In the genomic region with DNA sequence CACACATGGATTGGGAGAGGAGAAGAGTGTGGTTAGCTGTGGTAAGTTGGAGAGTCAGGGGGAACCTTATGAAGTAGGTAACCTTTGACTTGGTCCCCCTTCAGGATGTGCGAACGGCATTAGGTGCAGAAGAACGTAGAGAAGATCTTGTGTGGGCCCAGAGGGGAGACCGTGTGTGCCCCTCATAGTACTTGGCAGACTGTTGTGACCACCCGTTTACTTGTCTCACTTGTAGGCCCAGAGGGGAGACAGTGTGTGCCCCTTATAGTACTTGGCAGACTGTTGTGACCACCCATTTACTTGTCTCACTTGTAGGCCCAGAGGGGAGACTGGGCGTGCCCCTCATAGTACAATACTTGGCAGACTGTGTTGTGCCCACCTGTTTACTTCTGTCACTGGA, we compare ENCODE assay signal across 15 cellular contexts. TPM values are rescaled to one million over a fixed set of nuclear protein-coding genes. Genes with fewer than 3 reads are reported as not detected.
DNase-seq lines count a peak whose midpoint lies in the region; ATAC-seq, FAIRE-seq and TF ChIP-seq lines count a peak whose summit lies in the region.
"Had no signal": no experiment of that assay in that cellular context is flagged by ENCODE, and none has a peak within 500 bp of the region (broad histone marks: within the 10 kb centered on the region; RNA-seq: fewer than 3 reads in every experiment).

No MANE protein-coding gene starts in this region.

- TF ChIP-seq RAD21 in K562 (CRISPR knock-in tag; conservative IDR thresholded peaks at IDR 0.05 in 1 of 2, IDR thresholded peaks at IDR 0.05 in 1 of 2), result no peak

- peaks cover 40% of the 10 kb centered on the region for H3K4me1 Mint-ChIP-seq in activated CD4-positive, alpha-beta T cell treated with anti-CD3 and anti-CD28 coated beads for 36 hours
- H3K4me1 Mint-ChIP-seq in IgD-negative memory B cell, result peaks cover 22 to 28% (median 28%) of the 10 kb centered on the region in 3 donors

- H3K79me2 ChIP-seq in K562 (ENCODE audit: control insufficient read depth, insufficient read depth, low read length) (peaks cover 84% of the 10 kb centered on the region), trophoblast cell (ENCODE audit: control insufficient read depth, insufficient read depth, low read length, poor library complexity) (peaks cover 20% of the 10 kb centered on the region)

- no peaks in the 10 kb centered on the region for H3K9me1 ChIP-seq in K562 (ENCODE audit: control insufficient read depth, insufficient read depth, low read length)

- POLR2A ChIA-PET in activated CD4-positive, alpha-beta T cell treated with anti-CD3 and anti-CD28 coated beads for 36 hours (lab: Charles Lee), result no interaction called here
- POLR2A ChIA-PET in K562 (lab: Yijun Ruan, JAX), result no interaction called here

- no peaks in the 10 kb centered on the region for H3K9me3 Mint-ChIP-seq in activated CD4-positive, alpha-beta T cell treated with anti-CD3 and anti-CD28 coated beads for 36 hours (ENCODE audit: low read depth)
- no peaks in the 10 kb centered on the region for H3K9me3 Mint-ChIP-seq in IgD-negative memory B cell

- WGBS in K562 (ENCODE audit: insufficient coverage, low coverage, missing lambda C conversion rate), result 88% methylated on average over 6 of the region's 6 CpGs
- WGBS in trophoblast cell (ENCODE audit: extremely low coverage, insufficient coverage, insufficient read length), result no CpG with 5 or more reads among the region's 6 CpGs

- no peaks in the 10 kb centered on the region for H3K27me3 Mint-ChIP-seq in activated CD4-positive, alpha-beta T cell treated with anti-CD3 and anti-CD28 coated beads for 36 hours
- no peaks in the 10 kb centered on the region for H3K27me3 Mint-ChIP-seq in IgD-negative memory B cell

- in situ Hi-C loops in K562 (cut with MboI), result no loop called here

- H3K36me3 Mint-ChIP-seq in activated CD4-positive, alpha-beta T cell treated with anti-CD3 and anti-CD28 coated beads for 36 hours (ENCODE audit: low read depth), result peaks cover 61% of the 10 kb centered on the region
- H3K36me3 Mint-ChIP-seq in IgD-negative memory B cell, result peaks cover 4% of the 10 kb centered on the region

- H3K23ac ChIP-seq in trophoblast cell (ENCODE audit: low read length), result no peak overlapping the region

- H3K4me1 ChIP-seq in K562 (replicated peaks in 1 of 2; ENCODE audit: control insufficient read depth in 2 of 2, insufficient read depth in 2 of 2, low read length in 2 of 2) (peaks cover 22 to 26% of the 10 kb centered on the region in 2 experiments), trophoblast cell (ENCODE audit: control insufficient read depth in 1 of 2, insufficient read depth in 2 of 2, low read length in 2 of 2) (peaks cover 9% of the 10 kb centered on the region in 2 experiments)

- peaks cover 22% of the 10 kb centered on the region for H4K20me1 ChIP-seq in K562 (replicated peaks; ENCODE audit: control insufficient read depth, insufficient read depth, low read length)

- FAIRE-seq in K562 (lab: Jason Lieb, UNC), result no peak

- H3K9ac ChIP-seq in K562 (ENCODE audit: insufficient read depth in 1 of 2, low read depth in 2 of 2, low read length in 2 of 2) (0 out of 4 replicates have a peak overlapping the region, but pooled peaks of 1 of the 2 experiments have one; percentile 32), trophoblast cell (ENCODE audit: low read length) (no peak overlapping the region)

- H3K4me3 ChIP-seq in K562, result no peak overlapping the region
- peak overlapping the region; percentile 3 for H3K4me3 ChIP-seq in trophoblast cell (ENCODE audit: low read depth, low read length)
- H3K4me3 ChIP-seq: colonic mucosa, esophagus squamous epithelium, hepatocyte had no signal

- no peak for TF ChIP-seq EP300 in K562 (IDR thresholded peaks at IDR 0.05; ENCODE audit: low read length)

- BruUV-seq in K562 (replicated peaks; lab: Mats Ljungman, UMichigan), result no TSS peak

- H2AFZ ChIP-seq in K562 (ENCODE audit: low read depth, low read length), result no peak overlapping the region
- no peak overlapping the region for H2AFZ ChIP-seq in trophoblast cell (ENCODE audit: insufficient read depth, low read length, poor library complexity)
- H2AFZ ChIP-seq: hepatocyte had no signal

- no peak overlapping the region for H2AK5ac ChIP-seq in trophoblast cell (ENCODE audit: low read length)

- CTCF ChIA-PET in activated CD4-positive, alpha-beta T cell treated with anti-CD3 and anti-CD28 coated beads for 36 hours (lab: Charles Lee), result no interaction called here
- CTCF ChIA-PET in K562 (lab: Yijun Ruan, JAX; ENCODE audit: low intra/inter-chr PET ratio), result no interaction called here

- no peak overlapping the region for H4K91ac ChIP-seq in trophoblast cell (ENCODE audit: low read depth, low read length)

- no peak overlapping the region; the same call in 2 of the 3 replicates for H3K27ac ChIP-seq in K562 (ENCODE audit: extremely low read depth, low read depth, low read length)
- H3K27ac ChIP-seq in trophoblast cell (ENCODE audit: low read depth, low read length), result no peak overlapping the region
- H3K27ac ChIP-seq: colonic mucosa, esophagus squamous epithelium, hepatocyte had no signal

- H3K14ac ChIP-seq in trophoblast cell (ENCODE audit: low read length), result no peak overlapping the region

- intact Hi-C loops in activated CD4-positive, alpha-beta T cell treated with anti-CD3 and anti-CD28 coated beads for 36 hours (cut with DNase I, micrococcal nuclease), result no loop called here
- intact Hi-C loops in K562 (cut with micrococcal nuclease), result no loop called here

- no peak overlapping the region for H2BK12ac ChIP-seq in trophoblast cell (ENCODE audit: low read length)

- H4K12ac ChIP-seq in trophoblast cell (ENCODE audit: low read depth, low read length), result no peak overlapping the region

- no peak overlapping the region for H2BK120ac ChIP-seq in trophoblast cell (ENCODE audit: insufficient read depth, low read length, poor library complexity)

- TF ChIP-seq CTCF in K562 (IDR thresholded peaks at IDR 0.05 in 2 of 3, conservative IDR thresholded peaks at IDR 0.05 in 1 of 3; ENCODE audit: insufficient read depth in 2 of 3, low read depth in 1 of 3, low read length in 3 of 3), result no peak

- peak overlapping the region; percentile 93 for H3K4me3 Mint-ChIP-seq in activated CD4-positive, alpha-beta T cell treated with anti-CD3 and anti-CD28 coated beads for 36 hours
- peak overlapping the region; percentile 9 to 86 (median 61) for H3K4me3 Mint-ChIP-seq in IgD-negative memory B cell

- DNase-seq in activated CD4-positive, alpha-beta T cell treated with anti-CD3 and anti-CD28 coated beads for 36 hours, result no peak
- DNase-seq in activated CD4-positive, alpha-beta T cell treated with anti-CD3 and anti-CD28 coated beads, Interleukin-2, amount 50 U/mL, for 4 hours, result no peak
- DNase-seq in K562 (ENCODE audit: extremely low read depth in 1 of 4, low spot score in 3 of 4) (no peak), trophoblast cell (no peak), NCI-H1092 treated with DMSO at 0.1 percent for 48 hours (lab: John Stamatoyannopoulos, UW) (no peak), C1 segment of cervical spinal cord (lab: John Stamatoyannopoulos, UW) (no peak), NCI-H146 (lab: John Stamatoyannopoulos, UW) (no peak)
- DNase-seq: colonic mucosa, esophagus squamous epithelium, IMR-90, NCI-H1417, NCI-H446 treated with DMSO at 0.1 percent for 48 hours had no signal

- no peaks in the 10 kb centered on the region for H3K9me3 ChIP-seq in K562 (replicated peaks; ENCODE audit: control insufficient read depth, insufficient read depth, low read depth, low read length)
- H3K9me3 ChIP-seq in trophoblast cell (ENCODE audit: insufficient read depth, low read depth, low read length), result no peaks in the 10 kb centered on the region
- H3K9me3 ChIP-seq: colonic mucosa, esophagus squamous epithelium had no signal

- H3K27me3 ChIP-seq in K562 (ENCODE audit: control insufficient read depth in 2 of 2, insufficient read depth in 2 of 2, low read length in 2 of 2) (no peaks in the 10 kb centered on the region), trophoblast cell (ENCODE audit: insufficient read depth, low read length) (no peaks in the 10 kb centered on the region)
- H3K27me3 ChIP-seq: colonic mucosa, esophagus squamous epithelium, hepatocyte had no signal

- peak overlapping the region; percentile 76 for H3K27ac Mint-ChIP-seq in activated CD4-positive, alpha-beta T cell treated with anti-CD3 and anti-CD28 coated beads for 36 hours
- H3K27ac Mint-ChIP-seq in IgD-negative memory B cell, result peak overlapping the region in 1 of 3 donors; percentile 84

- H3K18ac ChIP-seq in trophoblast cell (ENCODE audit: low read length), result no peak overlapping the region

- H3K36me3 ChIP-seq in K562 (ENCODE audit: control insufficient read depth, insufficient read depth, low read length) (peaks cover 61% of the 10 kb centered on the region), trophoblast cell (ENCODE audit: control insufficient read depth in 1 of 2, insufficient read depth in 2 of 2, low read length in 2 of 2) (peaks cover 24 to 29% of the 10 kb centered on the region in 2 experiments)

- TF ChIP-seq POLR2A in K562 (conservative IDR thresholded peaks at IDR 0.05), result no peak

- H3K4ac ChIP-seq in trophoblast cell (ENCODE audit: low read depth, low read length), result peak overlapping the region; percentile 75

- H2BK5ac ChIP-seq in trophoblast cell (ENCODE audit: low read depth, low read length, poor library complexity), result no peak overlapping the region

- H4K8ac ChIP-seq in trophoblast cell (ENCODE audit: low read depth, low read length), result no peak overlapping the region

- no peak overlapping the region; the same call in none of the 2 replicates for H3K4me2 ChIP-seq in K562 (ENCODE audit: insufficient read depth, low read length)
- H3K4me2 ChIP-seq in trophoblast cell (ENCODE audit: low read length), result no peak overlapping the region

- no peak for ATAC-seq in activated CD4-positive, alpha-beta T cell treated with anti-CD3 and anti-CD28 coated beads for 36 hours
- no peak for ATAC-seq in K562

- H3K79me1 ChIP-seq in trophoblast cell (ENCODE audit: low read length), result peaks cover 10% of the 10 kb centered on the region

RNA-seq across cellular contexts. Expression of a gene that starts 2.6 kb away (rescaled TPM):
- total RNA-seq in activated CD4-positive, alpha-beta T cell treated with anti-CD3 and anti-CD28 coated beads for 36 hours, result 100 to 1,000 TPM; 109 to 116 TPM
- polyA plus RNA-seq in IgD-negative memory B cell (20.7 TPM), K562 (2011; rRNA removed) (63.2 and 79.0 TPM in 2 replicates), K562 (2014; fragmentation: Illumina TruSeq; extraction: Trizol) (102 and 118 TPM in 2 replicates), K562 (2014; fragmentation: Nextera tagmentation; extraction: Ambion mirVana) (100 to 1,000 TPM in 1 of 2 experiments, 10 to 100 TPM in 1; 88.2 to 128 TPM), K562 (2014; rRNA removed) (135 TPM in 2 replicates)
- total RNA-seq in K562 (2011; cell fraction: chromatin; rRNA removed; ENCODE audit: low replicate concordance), result 152 and 161 TPM in 2 replicates
- total RNA-seq in K562 (2011; cell fraction: nucleolus; rRNA removed), result 89.4 and 92.6 TPM in 2 replicates
- total RNA-seq in K562 (2011; cell fraction: nucleoplasm; rRNA removed), result 101 and 119 TPM in 2 replicates
- total RNA-seq in K562 (2014; rRNA removed) (139 and 155 TPM in 2 replicates), K562 (2014; rRNA removed; fragmentation: Illumina TruSeq; extraction: Trizol) (147 and 176 TPM in 2 replicates), K562 (2015; rRNA removed; fragmentation: Illumina TruSeq; extraction: Trizol) (119 and 121 TPM in 2 replicates), K562 (2021) (113 and 128 TPM in 2 replicates)
- polyA plus RNA-seq in K562 (2011; cell fraction: cytosol; rRNA removed), result 23.3 and 31.7 TPM in 2 replicates
- polyA plus RNA-seq in K562 (2011; cell fraction: nucleus; rRNA removed), result 66.4 and 72.5 TPM in 2 replicates
- polyA plus RNA-seq in K562 (2012), result 54.3 and 75.5 TPM in 2 replicates
- 51.2 and 60.2 TPM in 2 replicates for polyA minus RNA-seq in K562 (2011; rRNA and poly(A)+ RNA removed)
- polyA minus RNA-seq in K562 (2011; cell fraction: cytosol; rRNA and poly(A)+ RNA removed), result 24.7 and 30.6 TPM in 2 replicates
- 42.3 and 61.3 TPM in 2 replicates for polyA minus RNA-seq in K562 (2011; cell fraction: nucleus; rRNA and poly(A)+ RNA removed)
- 43.9 and 45.1 TPM in 2 replicates for polyA plus RNA-seq in trophoblast cell (2013)

RNA-seq across cellular contexts. Expression of a gene that starts 34.9 kb away (rescaled TPM):
- total RNA-seq in activated CD4-positive, alpha-beta T cell treated with anti-CD3 and anti-CD28 coated beads for 36 hours, result not detected
- polyA plus RNA-seq in IgD-negative memory B cell (not detected), K562 (2011; rRNA removed) (not detected in 2 replicates), K562 (2014; fragmentation: Illumina TruSeq; extraction: Trizol) (not detected in 2 replicates), K562 (2014; fragmentation: Nextera tagmentation; extraction: Ambion mirVana) (not detected), K562 (2014; rRNA removed) (not detected in 2 replicates)
- not detected in 2 replicates for total RNA-seq in K562 (2011; cell fraction: chromatin; rRNA removed; ENCODE audit: low replicate concordance)
- not detected in 2 replicates for total RNA-seq in K562 (2011; cell fraction: nucleolus; rRNA removed)
- not detected in 2 replicates for total RNA-seq in K562 (2011; cell fraction: nucleoplasm; rRNA removed)
- total RNA-seq in K562 (2014; rRNA removed) (not detected in 2 replicates), K562 (2014; rRNA removed; fragmentation: Illumina TruSeq; extraction: Trizol) (not detected in 2 replicates), K562 (2015; rRNA removed; fragmentation: Illumina TruSeq; extraction: Trizol) (not detected in 2 replicates), K562 (2021) (not detected in 2 replicates)
- polyA plus RNA-seq in K562 (2011; cell fraction: cytosol; rRNA removed), result 0.04 and 0.10 TPM in 2 replicates
- not detected in 2 replicates for polyA plus RNA-seq in K562 (2011; cell fraction: nucleus; rRNA removed)
- polyA plus RNA-seq in K562 (2012), result not detected in 2 replicates
- polyA minus RNA-seq in K562 (2011; rRNA and poly(A)+ RNA removed), result not detected in 2 replicates
- not detected in 2 replicates for polyA minus RNA-seq in K562 (2011; cell fraction: cytosol; rRNA and poly(A)+ RNA removed)
- not detected in 2 replicates for polyA minus RNA-seq in K562 (2011; cell fraction: nucleus; rRNA and poly(A)+ RNA removed)
- not detected in 2 replicates for polyA plus RNA-seq in trophoblast cell (2013)
- total RNA-seq: A172, colonic mucosa, esophagus squamous epithelium, IMR-90 had no signal
- polyA plus RNA-seq: IMR-90 had no signal

RNA-seq across cellular contexts. Expression of a gene that starts 58.1 kb away (rescaled TPM):
- total RNA-seq in activated CD4-positive, alpha-beta T cell treated with anti-CD3 and anti-CD28 coated beads for 36 hours, result 10 to 100 TPM; 40.4 to 66.0 TPM
- 54.8 TPM for polyA plus RNA-seq in IgD-negative memory B cell
- 102 and 230 TPM in 2 replicates for total RNA-seq in K562 (2011; cell fraction: chromatin; rRNA removed; ENCODE audit: low replicate concordance)
- total RNA-seq in K562 (2011; cell fraction: nucleolus; rRNA removed), result 57.5 and 77.1 TPM in 2 replicates
- total RNA-seq in K562 (2011; cell fraction: nucleoplasm; rRNA removed), result 107 and 128 TPM in 2 replicates
- 75.0 and 75.7 TPM in 2 replicates for total RNA-seq in K562 (2014; rRNA removed)
- 143 and 163 TPM in 2 replicates for total RNA-seq in K562 (2014; rRNA removed; fragmentation: Illumina TruSeq; extraction: Trizol)
- total RNA-seq in K562 (2015; rRNA removed; fragmentation: Illumina TruSeq; extraction: Trizol), result 78.5 and 87.8 TPM in 2 replicates
- total RNA-seq in K562 (2021), result 70.0 and 75.6 TPM in 2 replicates
- 225 and 265 TPM in 2 replicates for polyA plus RNA-seq in K562 (2011; rRNA removed)
- 36.9 and 111 TPM in 2 replicates for polyA plus RNA-seq in K562 (2011; cell fraction: cytosol; rRNA removed)
- 76.3 and 126 TPM in 2 replicates for polyA plus RNA-seq in K562 (2011; cell fraction: nucleus; rRNA removed)
- polyA plus RNA-seq in K562 (2012), result 63.7 and 110 TPM in 2 replicates
- polyA plus RNA-seq in K562 (2014; fragmentation: Illumina TruSeq; extraction: Trizol), result 95.6 and 119 TPM in 2 replicates
- polyA plus RNA-seq in K562 (2014; fragmentation: Nextera tagmentation; extraction: Ambion mirVana), result 100 to 1,000 TPM; 167 to 189 TPM
- polyA plus RNA-seq in K562 (2014; rRNA removed), result 114 and 118 TPM in 2 replicates
- 133 and 155 TPM in 2 replicates for polyA minus RNA-seq in K562 (2011; rRNA and poly(A)+ RNA removed)
- 33.5 and 42.6 TPM in 2 replicates for polyA minus RNA-seq in K562 (2011; cell fraction: cytosol; rRNA and poly(A)+ RNA removed)
- polyA minus RNA-seq in K562 (2011; cell fraction: nucleus; rRNA and poly(A)+ RNA removed), result 26.9 and 57.5 TPM in 2 replicates
- polyA plus RNA-seq in trophoblast cell (2013), result 144 and 145 TPM in 2 replicates

RNA-seq across cellular contexts. Expression of a gene that starts 59.3 kb away (rescaled TPM):
- 10 to 100 TPM; 88.2 to 97.5 TPM for total RNA-seq in activated CD4-positive, alpha-beta T cell treated with anti-CD3 and anti-CD28 coated beads for 36 hours
- polyA plus RNA-seq in IgD-negative memory B cell, result 31.3 TPM
- 210 and 214 TPM in 2 replicates for total RNA-seq in K562 (2011; cell fraction: chromatin; rRNA removed; ENCODE audit: low replicate concordance)
- 107 and 116 TPM in 2 replicates for total RNA-seq in K562 (2011; cell fraction: nucleolus; rRNA removed)
- 149 and 184 TPM in 2 replicates for total RNA-seq in K562 (2011; cell fraction: nucleoplasm; rRNA removed)
- 48.4 and 61.7 TPM in 2 replicates for total RNA-seq in K562 (2014; rRNA removed)
- 28.3 and 28.6 TPM in 2 replicates for total RNA-seq in K562 (2014; rRNA removed; fragmentation: Illumina TruSeq; extraction: Trizol)
- 37.3 and 39.0 TPM in 2 replicates for total RNA-seq in K562 (2015; rRNA removed; fragmentation: Illumina TruSeq; extraction: Trizol)
- total RNA-seq in K562 (2021), result 128 and 130 TPM in 2 replicates
- 63.1 and 64.1 TPM in 2 replicates for polyA plus RNA-seq in K562 (2011; rRNA removed)
- polyA plus RNA-seq in K562 (2011; cell fraction: cytosol; rRNA removed), result 38.4 and 38.9 TPM in 2 replicates
- polyA plus RNA-seq in K562 (2011; cell fraction: nucleus; rRNA removed), result 106 and 107 TPM in 2 replicates
- polyA plus RNA-seq in K562 (2012), result 21.5 and 41.5 TPM in 2 replicates
- 38.5 and 44.0 TPM in 2 replicates for polyA plus RNA-seq in K562 (2014; fragmentation: Illumina TruSeq; extraction: Trizol)
- 10 to 100 TPM; 11.8 to 21.0 TPM for polyA plus RNA-seq in K562 (2014; fragmentation: Nextera tagmentation; extraction: Ambion mirVana)
- polyA plus RNA-seq in K562 (2014; rRNA removed), result 42.6 and 46.6 TPM in 2 replicates
- polyA minus RNA-seq in K562 (2011; rRNA and poly(A)+ RNA removed), result 95.3 and 108 TPM in 2 replicates
- 55.8 and 69.2 TPM in 2 replicates for polyA minus RNA-seq in K562 (2011; cell fraction: cytosol; rRNA and poly(A)+ RNA removed)
- polyA minus RNA-seq in K562 (2011; cell fraction: nucleus; rRNA and poly(A)+ RNA removed), result 70.0 and 104 TPM in 2 replicates
- 36.4 and 38.8 TPM in 2 replicates for polyA plus RNA-seq in trophoblast cell (2013)
